ENCODE assay signal across 28 cellular contexts in the genomic region with DNA sequence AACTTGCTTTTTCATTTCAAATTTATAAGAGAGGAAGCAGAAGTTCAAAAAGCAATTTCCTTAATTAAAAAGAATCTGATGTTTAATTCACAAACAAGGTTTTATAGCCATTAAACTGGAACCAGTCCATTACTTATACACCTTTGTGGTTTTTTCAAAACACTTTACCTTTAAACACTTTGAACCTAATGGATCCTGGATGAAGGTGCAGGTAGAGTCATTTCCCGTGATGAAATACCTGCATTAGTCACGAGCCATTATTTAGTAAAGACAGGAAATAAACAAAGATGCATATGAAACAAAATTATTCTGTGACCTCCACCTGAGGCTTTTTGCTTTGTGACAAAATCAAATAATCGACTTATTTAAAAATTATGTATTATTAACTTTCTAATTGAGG.
"Had no signal": no experiment of that assay in that cellular context is flagged by ENCODE, and none has a peak within 500 bp of the region (broad histone marks: within the 10 kb centered on the region; RNA-seq: fewer than 3 reads in every experiment).

No MANE protein-coding gene starts in this region.

- H2AFZ ChIP-seq: hepatocyte had no signal

- FAIRE-seq: colon, pancreas had no signal

- H3K4me2 ChIP-seq: hepatocyte, smooth muscle cell had no signal

- H3K4me3 ChIP-seq: gastroesophageal sphincter, hepatocyte, pancreas, psoas muscle, right atrium auricular region, smooth muscle cell, stomach, thyroid gland, upper lobe of left lung had no signal

- H3K79me2 ChIP-seq: hepatocyte had no signal

- DNase-seq: activated B cell treated with CpG ODN at 0.5 μM for 24 hours; activated CD4-positive, alpha-beta T cell treated with anti-CD3 and anti-CD28 coated beads, Interleukin-2, amount 50 U/mL, for 1 hour; activated CD8-positive, alpha-beta T cell treated with anti-CD3 and anti-CD28 coated beads for 36 hours; activated naive CD8-positive, alpha-beta T cell treated with anti-CD3 and anti-CD28 coated beads, Interleukin-2, amount 50 U/mL, for 24 hours; activated T-cell treated with anti-CD3 and anti-CD28 coated beads, Interleukin-2, amount 50 U/mL, for 4 hours; amygdala; dermis blood vessel endothelial cell; effector CD4-positive, alpha-beta T cell; erythroblast; left colon; naive B cell; nephron progenitor cell; pancreas; psoas muscle; stimulated activated CD4-positive, alpha-beta T cell treated with anti-CD3 and anti-CD28 coated beads, Interleukin-1b, Interleukin-23, amount 100 ng/mL, for 48 hours; stimulated activated CD4-positive, alpha-beta T cell treated with anti-CD3 and anti-CD28 coated beads, Interleukin-4, amount 100 ng/mL, for 4 hours; stimulated activated CD8-positive, alpha-beta memory T cell treated with anti-CD3 and anti-CD28 coated beads, Interleukin-4, amount 100 ng/mL, for 48 hours; stomach; thyroid gland; upper lobe of left lung had no signal

- H3K36me3 ChIP-seq: gastroesophageal sphincter, neutrophil, pancreas, right atrium auricular region, stomach, thyroid gland, upper lobe of left lung had no signal

- H3K9me3 ChIP-seq: gastroesophageal sphincter, neutrophil, pancreas, right atrium auricular region, stomach, thyroid gland, upper lobe of left lung had no signal

- H3K27ac ChIP-seq: gastroesophageal sphincter, hepatocyte, neutrophil, pancreas, psoas muscle, right atrium auricular region, stomach, thyroid gland, upper lobe of left lung had no signal

- H3K4me1 ChIP-seq: gastroesophageal sphincter, pancreas, psoas muscle, right atrium auricular region, stomach, thyroid gland had no signal

- ATAC-seq: activated CD8-positive, alpha-beta T cell treated with anti-CD3 and anti-CD28 coated beads for 36 hours; activated naive CD8-positive, alpha-beta T cell treated with anti-CD3 and anti-CD28 coated beads, Interleukin-2, amount 50 U/mL, for 24 hours; activated T-cell treated with anti-CD3 and anti-CD28 coated beads, Interleukin-2, amount 50 U/mL, for 4 hours; activated T-helper 17 cell treated with anti-CD3 and anti-CD28 coated beads, Interleukin-2, amount 50 U/mL, for 72 hours; gastroesophageal sphincter; left colon; pancreas; psoas muscle; stimulated activated memory B cell treated with anti-CD40 and anti-IgM and Interleukin-4, amounts not matched to agents 10 μg/mL and 1 μg/mL and 100 μg/mL, for 72 hours had no signal

- H3K27me3 ChIP-seq: gastroesophageal sphincter, hepatocyte, neutrophil, pancreas, right atrium auricular region, stomach, thyroid gland, upper lobe of left lung had no signal
